14 cellular contexts compared by ENCODE assay signal in the genomic region with DNA sequence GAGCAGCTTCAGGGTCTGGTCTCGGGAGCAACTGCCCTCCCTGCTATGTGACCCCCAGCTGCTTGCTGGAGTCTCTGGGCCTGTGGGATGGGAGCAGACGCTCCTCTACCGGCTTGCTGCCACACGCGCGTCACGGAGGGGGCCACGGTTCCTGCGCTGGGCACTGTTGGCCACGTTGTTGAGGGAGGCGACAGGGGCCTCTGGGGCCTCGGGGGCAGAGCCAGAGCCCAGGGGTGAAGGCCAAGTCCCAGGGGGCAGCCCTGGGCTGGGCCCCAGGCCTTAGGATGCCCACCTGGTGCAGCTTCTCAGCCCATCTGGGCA. TPM values are rescaled to one million over a fixed set of nuclear protein-coding genes. Genes with fewer than 3 reads are reported as not detected.
A peak's percentile ranks its signal among the peaks of the same experiment; 100 is the strongest.
DNase-seq lines count a peak whose midpoint lies in the region; ATAC-seq and TF ChIP-seq lines count a peak whose summit lies in the region.
"Had no signal": no experiment of that assay in that cellular context is flagged by ENCODE, and none has a peak within 500 bp of the region (broad histone marks: within the 10 kb centered on the region; RNA-seq: fewer than 3 reads in every experiment).

No MANE protein-coding gene starts in this region.

- no peak for TF ChIP-seq POLR2A in breast epithelium (IDR thresholded peaks at IDR 0.05)

- H2BK5ac ChIP-seq in neuronal stem cell (ENCODE audit: low read length) = no peak overlapping the region

- no peaks in the 10 kb centered on the region for H3K4me1 Mint-ChIP-seq in MCF 10A (ENCODE audit: insufficient read depth, unreplicated experiment)

- H3K27ac Mint-ChIP-seq in MCF 10A (ENCODE audit: low read depth, unreplicated experiment) = no peak overlapping the region
- H3K27ac Mint-ChIP-seq: HFFc6 had no signal

- peak overlapping the region in 1 of 3 donors; percentile 30 for H3K4me3 ChIP-seq in breast epithelium
- peak overlapping the region in 1 of 2 donors; percentile 22 for H3K4me3 ChIP-seq in duodenal mucosa (ENCODE audit: low read depth in 1 of 2, low read length in 2 of 2)
- no peak overlapping the region for H3K4me3 ChIP-seq in neuronal stem cell (ENCODE audit: low read length in 2 of 2)
- H3K4me3 ChIP-seq: GM12878 had no signal

- no peak overlapping the region for H4K91ac ChIP-seq in neuronal stem cell (ENCODE audit: low read depth, low read length, poor library complexity)

- intact Hi-C loops in breast epithelium (cut with DNase I; ENCODE audit: low total_unique reads) = no loop called here
- intact Hi-C loops in MCF 10A (cut with micrococcal nuclease) = no loop called here

- peak overlapping the region; percentile 60 for H3K18ac ChIP-seq in neuronal stem cell (ENCODE audit: low read length)

- no peak overlapping the region for H3K4me3 Mint-ChIP-seq in MCF 10A (ENCODE audit: unreplicated experiment)
- H3K4me3 Mint-ChIP-seq: HFFc6 had no signal

- POLR2A ChIA-PET in MCF 10A (lab: Yijun Ruan, JAX) = no interaction called here

- H2BK15ac ChIP-seq in neuronal stem cell (ENCODE audit: low read length) = no peak overlapping the region

- no peaks in the 10 kb centered on the region for H3K9me3 Mint-ChIP-seq in MCF 10A (ENCODE audit: unreplicated experiment)
- H3K9me3 Mint-ChIP-seq: HFFc6 had no signal

- TF ChIP-seq CTCF in breast epithelium (IDR thresholded peaks at IDR 0.05) = no peak
- no peak for TF ChIP-seq CTCF in MCF 10A (IDR thresholded peaks at IDR 0.05; ENCODE audit: unreplicated experiment)

- no peak overlapping the region for H2BK120ac ChIP-seq in neuronal stem cell (ENCODE audit: low read depth, low read length)

- ATAC-seq in HG02973 (IDR thresholded peaks at IDR 0.05; ENCODE audit: unreplicated experiment) (no peak), GM18909 (IDR thresholded peaks at IDR 0.05; ENCODE audit: poor library complexity, unreplicated experiment) (no peak)
- ATAC-seq: GM12878 had no signal

- H4K8ac ChIP-seq in neuronal stem cell (ENCODE audit: low read depth, low read length) = no peak overlapping the region

- peak overlapping the region; percentile 42 to 64 for H3K9ac ChIP-seq in duodenal mucosa (ENCODE audit: low read depth in 1 of 2, low read length in 2 of 2)
- peak overlapping the region; percentile 7 for H3K9ac ChIP-seq in neuronal stem cell (ENCODE audit: low read depth, low read length, poor library complexity)

- H2AK5ac ChIP-seq in neuronal stem cell (ENCODE audit: low read depth, low read length) = peak overlapping the region; percentile 97

- peak overlapping the region; percentile 80 for H3K23ac ChIP-seq in neuronal stem cell (ENCODE audit: low read depth, low read length, poor library complexity)

- no peaks in the 10 kb centered on the region for H3K27me3 Mint-ChIP-seq in MCF 10A (ENCODE audit: insufficient read depth, unreplicated experiment)

- H3K4me1 ChIP-seq in breast epithelium (peaks cover 0 to 4% of the 10 kb centered on the region in 2 donors), duodenal mucosa (ENCODE audit: control insufficient read depth in 1 of 2, insufficient read depth in 2 of 2, low read length in 2 of 2) (peaks cover 55 to 62% of the 10 kb centered on the region in 2 donors), neuronal stem cell (ENCODE audit: control insufficient read depth in 2 of 2, insufficient read depth in 1 of 2, low read depth in 1 of 2, low read length in 2 of 2) (peaks cover 11 to 15% of the 10 kb centered on the region in 2 donors)

- BruUV-seq in MCF 10A (replicated peaks; lab: Mats Ljungman, UMichigan) = no TSS peak

- H3K9me3 ChIP-seq in breast epithelium = no peaks in the 10 kb centered on the region
- H3K9me3 ChIP-seq in duodenal mucosa (ENCODE audit: control insufficient read depth in 1 of 2, low read length in 2 of 2) = no peaks in the 10 kb centered on the region
- H3K9me3 ChIP-seq in neuronal stem cell (replicated peaks in 1 of 2; ENCODE audit: control insufficient read depth in 2 of 2, insufficient read depth in 1 of 2, low read depth in 1 of 2, low read length in 2 of 2) = no peaks in the 10 kb centered on the region

- no peak overlapping the region for H2AFZ ChIP-seq in neuronal stem cell (ENCODE audit: low read length)

- no peak overlapping the region for H3K4me2 ChIP-seq in neuronal stem cell (ENCODE audit: insufficient read depth, low read length, poor library complexity, severe bottlenecking)

- peaks cover 6% of the 10 kb centered on the region for H3K36me3 Mint-ChIP-seq in MCF 10A (ENCODE audit: insufficient read depth, unreplicated experiment)

- no peak overlapping the region for H2BK12ac ChIP-seq in neuronal stem cell (ENCODE audit: low read length)

- no CpG with 5 or more reads among the region's 12 CpGs for WGBS in neuronal stem cell (ENCODE audit: extremely low coverage in 2 of 2, insufficient read length in 2 of 2, insufficient replicate concordance in 1 of 2), 2 donors

- H3K36me3 ChIP-seq in breast epithelium (no peaks in the 10 kb centered on the region), duodenal mucosa (ENCODE audit: control insufficient read depth in 1 of 2, insufficient read depth in 2 of 2, low read length in 2 of 2) (peaks cover 0 to 6% of the 10 kb centered on the region in 2 donors), neuronal stem cell (replicated peaks in 1 of 2; ENCODE audit: control insufficient read depth in 2 of 2, insufficient read depth in 2 of 2, low read length in 2 of 2) (no peaks in the 10 kb centered on the region)

- H3K79me1 ChIP-seq in neuronal stem cell (ENCODE audit: low read depth, low read length) = no peaks in the 10 kb centered on the region

- CTCF ChIA-PET in MCF 10A (lab: Yijun Ruan, JAX) = no interaction called here

- DNase-seq in breast epithelium (ENCODE audit: low spot score in 2 of 2) = no peak
- no peak for DNase-seq in MCF 10A (ENCODE audit: unreplicated experiment)
- no peak for DNase-seq in neuronal stem cell (ENCODE audit: low spot score)
- no peak for DNase-seq in NCI-H187 treated with DMSO at 0.1 percent for 48 hours (lab: John Stamatoyannopoulos, UW)
- no peak for DNase-seq in activated effector memory CD4-positive, alpha-beta T cell treated with anti-CD3 and anti-CD28 coated beads, Interleukin-2, amount 50 U/mL, for 16 hours
- DNase-seq: GOT3, HFFc6, MM.1S, NCI-H1105, NCI-H510A had no signal

- no peak overlapping the region for H3K14ac ChIP-seq in neuronal stem cell (ENCODE audit: low read length)

- no peak overlapping the region for H3K4ac ChIP-seq in neuronal stem cell (ENCODE audit: low read length)

- H3K27me3 ChIP-seq in breast epithelium = no peaks in the 10 kb centered on the region
- no peaks in the 10 kb centered on the region for H3K27me3 ChIP-seq in duodenal mucosa (ENCODE audit: control insufficient read depth in 1 of 2, insufficient read depth in 2 of 2, low read length in 2 of 2)
- H3K27me3 ChIP-seq in neuronal stem cell (ENCODE audit: control insufficient read depth in 3 of 3, insufficient read depth in 3 of 3, low read depth in 1 of 3, low read length in 3 of 3) = no peaks in the 10 kb centered on the region

- H3K27ac ChIP-seq in breast epithelium (peak overlapping the region; percentile 33 to 59), duodenal mucosa (ENCODE audit: low read depth, low read length) (peak overlapping the region; percentile 88), neuronal stem cell (replicated peaks; ENCODE audit: low read length) (no peak overlapping the region)

RNA-seq across cellular contexts. Expression of gene ZFPM1, which starts 56.6 kb away (rescaled TPM):
- total RNA-seq in breast epithelium (1 to 10 TPM in 2 of 3 donors, under 1 TPM in 1; 0.32 to 2.9 (median 2.3) TPM), MCF 10A (2022) (5.0 and 6.2 TPM in 2 replicates)
- polyA plus RNA-seq in neuronal stem cell (2013, experiment 1 of 2) = 3.8 TPM
- 4.0 TPM for polyA plus RNA-seq in neuronal stem cell (2013, experiment 2 of 2)
